Comparison of ENCODE assay signal across 8 cellular contexts in genomic region chr11:117197516-117198456, GRCh38. TPM values are rescaled to one million over a fixed set of nuclear protein-coding genes. Genes with fewer than 3 reads are reported as not detected.
DNase-seq lines count a peak whose midpoint lies in the region; ATAC-seq and TF ChIP-seq lines count a peak whose summit lies in the region.

No MANE protein-coding gene starts in this region.

- H3K4me1 ChIP-seq in right cardiac atrium (ENCODE audit: control insufficient read depth, insufficient read depth, low read length), result peaks cover 8% of the 10 kb centered on the region
- H3K4me1 ChIP-seq in skeletal muscle tissue (ENCODE audit: control insufficient read depth in 3 of 3, insufficient read depth in 3 of 3, low read length in 3 of 3), result peaks cover 31 to 42% (median 32%) of the 10 kb centered on the region in 3 donors

- ATAC-seq in right cardiac atrium, result peak; percentile 7 to 8

- no peak overlapping the region for H3K27ac ChIP-seq in WERI-Rb-1
- peak overlapping the region; percentile 78 for H3K27ac ChIP-seq in right cardiac atrium (ENCODE audit: low read length)
- H3K27ac ChIP-seq in skeletal muscle tissue (ENCODE audit: low read depth, low read length), result peak overlapping the region; percentile 88

- intact Hi-C loops in right cardiac atrium (cut with DNase I), result no loop called here

- H3K9ac ChIP-seq in skeletal muscle tissue (ENCODE audit: low read depth in 1 of 3, low read length in 3 of 3), result peak overlapping the region; percentile 60 to 76 (median 73)

- DNase-seq in GM12865 (ENCODE audit: low read depth) (no peak), WERI-Rb-1 (peak; percentile 48), right cardiac atrium (peak; percentile 63 to 83 (median 82)), HuH-7.5 (ENCODE audit: low spot score) (no peak), globus pallidus (ENCODE audit: low spot score) (no peak), A172 (ENCODE audit: low spot score) (no peak)
- no peak for DNase-seq in stimulated activated CD4-positive, alpha-beta T cell treated with anti-CD3 and anti-CD28 coated beads, Interleukin-4, amount 100 ng/mL, for 1 hour

- H3K27me3 ChIP-seq in WERI-Rb-1 (ENCODE audit: insufficient read depth, low read depth, severe bottlenecking) (no peaks in the 10 kb centered on the region), right cardiac atrium (ENCODE audit: control insufficient read depth, insufficient read depth) (no peaks in the 10 kb centered on the region), skeletal muscle tissue (ENCODE audit: control insufficient read depth in 3 of 3, insufficient read depth in 3 of 3, low read length in 3 of 3) (peaks cover 0 to 4% (median 0%) of the 10 kb centered on the region in 3 donors)

- H3K9me3 ChIP-seq in WERI-Rb-1 (ENCODE audit: severe bottlenecking) (no peaks in the 10 kb centered on the region), right cardiac atrium (ENCODE audit: control insufficient read depth, low read length) (no peaks in the 10 kb centered on the region), skeletal muscle tissue (ENCODE audit: control insufficient read depth in 3 of 3, low read length in 3 of 3) (no peaks in the 10 kb centered on the region)

- TF ChIP-seq CTCF in GM12865 (IDR thresholded peaks at IDR 0.05; ENCODE audit: insufficient read depth, low read depth, low read length, missing control alignments), result peak; percentile 22
- peak; percentile 80 for TF ChIP-seq CTCF in WERI-Rb-1 (IDR thresholded peaks at IDR 0.05; ENCODE audit: low read depth, low read length)

- no peak overlapping the region for H3K4me3 ChIP-seq in GM12865 (ENCODE audit: low read depth, low read length)
- H3K4me3 ChIP-seq in WERI-Rb-1 (ENCODE audit: low read depth, low read length), result no peak overlapping the region
- no peak overlapping the region for H3K4me3 ChIP-seq in right cardiac atrium (ENCODE audit: low read length)
- peak overlapping the region in 1 of 3 donors; percentile 21 for H3K4me3 ChIP-seq in skeletal muscle tissue (ENCODE audit: low read length in 3 of 3)

- WGBS in right cardiac atrium, result 45% methylated on average over 17 of the region's 17 CpGs

- H3K36me3 ChIP-seq in WERI-Rb-1 (peaks cover 7% of the 10 kb centered on the region), skeletal muscle tissue (ENCODE audit: control insufficient read depth in 3 of 3, insufficient read depth in 3 of 3, low read length in 3 of 3) (peaks cover 16 to 27% (median 23%) of the 10 kb centered on the region in 3 donors)

RNA-seq across cellular contexts. Expression of gene TAGLN, which starts 1.4 kb away (rescaled TPM):
- 1,000 to 10,000 TPM in 1 of 4 donors, 100 to 1,000 TPM in 3; 414 to 1,307 (median 766) TPM for total RNA-seq in right cardiac atrium
- polyA plus RNA-seq in right cardiac atrium, result 987 TPM
- total RNA-seq in skeletal muscle tissue, result 103 TPM
- total RNA-seq in A172 (2014; rRNA removed; shearing (Covaris generic)), result 48.3 and 102 TPM in 2 replicates

RNA-seq across cellular contexts. Expression of gene SIDT2, which starts 19.2 kb away (rescaled TPM):
- total RNA-seq in right cardiac atrium, result 10 to 100 TPM; 34.6 to 57.4 (median 40.8) TPM
- polyA plus RNA-seq in right cardiac atrium, result 28.6 TPM
- total RNA-seq in skeletal muscle tissue, result 16.2 TPM
- total RNA-seq in A172 (2014; rRNA removed; shearing (Covaris generic)), result 3.1 and 3.6 TPM in 2 replicates

RNA-seq across cellular contexts. Expression of gene PCSK7, which starts 34.1 kb away (rescaled TPM):
- 10 to 100 TPM; 28.2 to 39.2 (median 30.5) TPM for total RNA-seq in right cardiac atrium
- polyA plus RNA-seq in right cardiac atrium, result 25.7 TPM
- total RNA-seq in skeletal muscle tissue, result 16.2 TPM
- 21.3 and 24.1 TPM in 2 replicates for total RNA-seq in A172 (2014; rRNA removed; shearing (Covaris generic))

RNA-seq across cellular contexts. Expression of gene RNF214, which starts 34.7 kb away (rescaled TPM):
- total RNA-seq in right cardiac atrium, result 10 to 100 TPM; 20.6 to 23.8 (median 22.3) TPM
- 8.0 TPM for polyA plus RNA-seq in right cardiac atrium
- total RNA-seq in skeletal muscle tissue, result 8.9 TPM
- 5.1 and 10.4 TPM in 2 replicates for total RNA-seq in A172 (2014; rRNA removed; shearing (Covaris generic))

RNA-seq across cellular contexts. Expression of gene PAFAH1B2, which starts 53.7 kb away (rescaled TPM):
- total RNA-seq in right cardiac atrium (10 to 100 TPM; 52.6 to 68.1 (median 57.5) TPM), skeletal muscle tissue (75.2 TPM)
- polyA plus RNA-seq in right cardiac atrium, result 20.4 TPM
- total RNA-seq in A172 (2014; rRNA removed; shearing (Covaris generic)), result 84.3 and 91.6 TPM in 2 replicates

Comparison
In these comparisons a context has a peak if more than half of its experiments do, and no peak if none do; other contexts are left out.
1. DNase-seq: peak in WERI-Rb-1 (single experiment) and right cardiac atrium (3 of 3); none in GM12865 (single experiment), HuH-7.5 (single experiment), stimulated activated CD4-positive, alpha-beta T cell treated with anti-CD3 and anti-CD28 coated beads, Interleukin-4, amount 100 ng/mL, for 1 hour (single experiment), globus pallidus (single experiment) and A172 (single experiment).